35 cellular contexts compared by ENCODE assay signal in genomic region chr12:3700861-3701260, GRCh38. TPM values are rescaled to one million over a fixed set of nuclear protein-coding genes. Genes with fewer than 3 reads are reported as not detected.
A peak's percentile ranks its signal among the peaks of the same experiment; 100 is the strongest.
DNase-seq lines count a peak whose midpoint lies in the region; ATAC-seq and TF ChIP-seq lines count a peak whose summit lies in the region.
"Had no signal": no experiment of that assay in that cellular context is flagged by ENCODE, and none has a peak within 500 bp of the region (broad histone marks: within the 10 kb centered on the region; RNA-seq: fewer than 3 reads in every experiment).

No MANE protein-coding gene starts in this region.

- H3K18ac ChIP-seq in mesenchymal stem cell (ENCODE audit: low read depth in 1 of 2, low read length in 2 of 2) = no peak overlapping the region

- no peak overlapping the region for H4K91ac ChIP-seq in mesenchymal stem cell (ENCODE audit: low read length)

- H3K9me3 ChIP-seq in mesenchymal stem cell (ENCODE audit: control insufficient read depth, low read length) (no peaks in the 10 kb centered on the region), Peyer's patch (no peaks in the 10 kb centered on the region)
- H3K9me3 ChIP-seq: neutrophil, thyroid gland, uterus had no signal

- no peak overlapping the region for H3K27ac ChIP-seq in mesenchymal stem cell (ENCODE audit: low read length, poor library complexity, severe bottlenecking)
- H3K27ac ChIP-seq in Peyer's patch = no peak overlapping the region
- H3K27ac ChIP-seq: BLaER1 treated with 17β-estradiol and CSF1 and Interleukin-3, amounts not matched to agents 10 nM and 100 nM; epithelial cell of prostate; gastroesophageal sphincter; HL-60; neutrophil; spleen; thyroid gland; uterus had no signal

- no peak for ATAC-seq in GM19467 (IDR thresholded peaks at IDR 0.05; ENCODE audit: unreplicated experiment)
- ATAC-seq: gastroesophageal sphincter; naive thymus-derived CD4-positive, alpha-beta T cell; right cardiac atrium had no signal

- H3K36me3 ChIP-seq in mesenchymal stem cell (ENCODE audit: control insufficient read depth in 1 of 2, insufficient read depth in 2 of 2, low read depth in 1 of 2, low read length in 2 of 2) (no peaks in the 10 kb centered on the region), Peyer's patch (no peaks in the 10 kb centered on the region)
- H3K36me3 ChIP-seq: gastroesophageal sphincter, thyroid gland, uterus had no signal

- DNase-seq in EL (peak; percentile 47), HS-5 (ENCODE audit: low read depth) (peak; percentile 35), choroid plexus epithelial cell (ENCODE audit: low read depth) (peak; percentile 89), mesenchymal stem cell (peak; percentile 29), Peyer's patch (no peak)
- DNase-seq in activated CD4-positive, CD25-positive, alpha-beta regulatory T cell (lab: John Stamatoyannopoulos, UW) = no peak
- DNase-seq: ACHN; activated CD4-positive, alpha-beta memory T cell treated with anti-CD3 and anti-CD28 coated beads for 36 hours; activated CD4-positive, alpha-beta T cell treated with anti-CD3 and anti-CD28 coated beads for 1 hour; activated naive CD4-positive, alpha-beta T cell treated with anti-CD3 and anti-CD28 coated beads for 36 hours; amygdala; COR-L47; cortex of kidney; DMS79; effector memory CD4-positive, alpha-beta T cell; Karpas-422; kidney glomerular epithelial cell; midbrain; naive thymus-derived CD4-positive, alpha-beta T cell; NCI-H1436 treated with DMSO at 0.1 percent for 48 hours; NCI-H345; NCI-H69; posterior cingulate gyrus; right cardiac atrium; SHP77; spleen; stimulated activated CD4-positive, alpha-beta T cell treated with anti-CD3 and anti-CD28 coated beads, Interleukin-2, amount 100 ng/mL, for 24 hours; thyroid gland; uterus had no signal

- no peak overlapping the region for H2BK12ac ChIP-seq in mesenchymal stem cell (ENCODE audit: low read length in 2 of 2)

- H2AK5ac ChIP-seq in mesenchymal stem cell (ENCODE audit: low read length, severe bottlenecking) = no peak overlapping the region

- WGBS in mesenchymal stem cell = no CpG with 5 or more reads among the region's 1 CpG

- no peaks in the 10 kb centered on the region for H3K79me1 ChIP-seq in mesenchymal stem cell (replicated peaks; ENCODE audit: low read length, poor library complexity, severe bottlenecking)

- H3K14ac ChIP-seq in mesenchymal stem cell (ENCODE audit: low read length in 2 of 2) = no peak overlapping the region

- H3K4me3 ChIP-seq in choroid plexus epithelial cell (ENCODE audit: low read depth, low read length) = no peak overlapping the region
- H3K4me3 ChIP-seq in mesenchymal stem cell (ENCODE audit: insufficient read depth in 1 of 2, low read depth in 1 of 2, low read length in 2 of 2) = no peak overlapping the region
- no peak overlapping the region for H3K4me3 ChIP-seq in Peyer's patch
- H3K4me3 ChIP-seq: BLaER1 treated with 17β-estradiol and CSF1 and Interleukin-3, amounts not matched to agents 10 nM and 100 nM; gastroesophageal sphincter; spleen; thyroid gland; uterus had no signal

- H3K4me2 ChIP-seq in mesenchymal stem cell (ENCODE audit: low read length, poor library complexity, severe bottlenecking) = no peak overlapping the region
- H3K4me2 ChIP-seq: BLaER1 treated with 17β-estradiol and CSF1 and Interleukin-3, amounts not matched to agents 10 nM and 100 nM had no signal

- no peak overlapping the region for H4K8ac ChIP-seq in mesenchymal stem cell (ENCODE audit: low read length)

- H3K23ac ChIP-seq in mesenchymal stem cell (ENCODE audit: low read length in 2 of 2) = no peak overlapping the region

- H3K9ac ChIP-seq in mesenchymal stem cell (ENCODE audit: low read length) = no peak overlapping the region
- H3K9ac ChIP-seq: BLaER1 treated with 17β-estradiol and CSF1 and Interleukin-3, amounts not matched to agents 10 nM and 100 nM had no signal

- no peak overlapping the region for H2BK15ac ChIP-seq in mesenchymal stem cell (ENCODE audit: low read depth, poor library complexity, severe bottlenecking)

- H2BK5ac ChIP-seq in mesenchymal stem cell (ENCODE audit: low read depth, low read length, poor library complexity, severe bottlenecking) = no peak overlapping the region

- no peak for TF ChIP-seq CTCF in choroid plexus epithelial cell (conservative IDR thresholded peaks at IDR 0.05; ENCODE audit: low read depth, low read length)
- TF ChIP-seq CTCF in Peyer's patch (IDR thresholded peaks at IDR 0.05) = no peak

- peaks cover 5% of the 10 kb centered on the region for H3K4me1 ChIP-seq in mesenchymal stem cell (ENCODE audit: control insufficient read depth, insufficient read depth, low read depth, low read length)
- peaks cover 0 to 2% (median 0%) of the 10 kb centered on the region in 4 donors for H3K4me1 ChIP-seq in Peyer's patch

- no peak for TF ChIP-seq POLR2A in Peyer's patch (IDR thresholded peaks at IDR 0.05)

- no peak overlapping the region for H3K4ac ChIP-seq in mesenchymal stem cell (ENCODE audit: low read depth in 1 of 2, low read length in 2 of 2)

- H2AFZ ChIP-seq in mesenchymal stem cell (ENCODE audit: low read depth, low read length) = no peak overlapping the region

- H3K27me3 ChIP-seq in mesenchymal stem cell (ENCODE audit: control insufficient read depth in 1 of 2, insufficient read depth in 1 of 2, low read length in 2 of 2) (no peaks in the 10 kb centered on the region), Peyer's patch (no peaks in the 10 kb centered on the region)
- H3K27me3 ChIP-seq: BLaER1 treated with 17β-estradiol and CSF1 and Interleukin-3, amounts not matched to agents 10 nM and 100 nM; gastroesophageal sphincter; neutrophil; spleen; thyroid gland; uterus had no signal

- H2BK120ac ChIP-seq in mesenchymal stem cell (ENCODE audit: low read depth, low read length) = no peak overlapping the region

RNA-seq across cellular contexts. Expression of gene CRACR2A, which starts 52.0 kb away (rescaled TPM):
- 0.40 TPM for polyA plus RNA-seq in mesenchymal stem cell (2013, experiment 1 of 2)
- polyA plus RNA-seq in mesenchymal stem cell (2013, experiment 2 of 2) = 0.40 TPM
- 10 to 100 TPM; 52.3 to 81.7 (median 65.9) TPM for total RNA-seq in Peyer's patch

Comparison
In these comparisons a context has a peak if more than half of its experiments do, and no peak if none do; other contexts are left out.
1. DNase-seq: peak in EL (single experiment), HS-5 (single experiment), choroid plexus epithelial cell (single experiment) and mesenchymal stem cell (single experiment); none in activated CD4-positive, CD25-positive, alpha-beta regulatory T cell (0 of 4) and Peyer's patch (0 of 3).